8 cellular contexts compared by ENCODE assay signal in the genomic region with DNA sequence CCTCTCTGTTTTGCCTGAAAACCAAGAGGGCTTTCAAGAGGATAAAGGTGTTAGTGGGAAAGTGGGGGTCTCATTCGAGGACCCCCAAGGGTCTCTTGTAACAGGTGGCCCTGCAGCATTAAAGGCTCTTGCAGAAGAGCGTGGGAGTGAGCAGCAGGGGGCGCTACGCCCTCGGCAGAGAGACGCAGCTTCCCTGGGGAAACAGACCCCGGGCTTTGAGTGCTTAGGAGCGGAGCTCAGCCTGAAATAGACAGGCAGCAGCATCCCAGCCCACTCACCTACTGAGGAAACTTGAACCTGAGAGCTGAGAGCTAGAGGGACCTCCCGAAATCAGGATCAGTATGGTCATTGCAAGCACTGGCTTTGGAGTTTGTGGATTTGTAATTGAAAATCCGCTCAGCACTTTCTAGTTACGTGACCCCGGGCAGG. TPM values are rescaled to one million over a fixed set of nuclear protein-coding genes. Genes with fewer than 3 reads are reported as not detected.
DNase-seq lines count a peak whose midpoint lies in the region; ATAC-seq, FAIRE-seq and TF ChIP-seq lines count a peak whose summit lies in the region.

No MANE protein-coding gene starts in this region.

- H3K36me3 Mint-ChIP-seq in Caco-2 (ENCODE audit: insufficient read depth, unreplicated experiment) = no peaks in the 10 kb centered on the region
- H3K36me3 Mint-ChIP-seq in activated naive CD8-positive, alpha-beta T cell treated with anti-CD3 and anti-CD28 coated beads, Interleukin-2, amount 10 ng/mL, durations not matched to agents 7 days and 5 days = no peaks in the 10 kb centered on the region

- no peak for FAIRE-seq in small intestine (lab: Jason Lieb, UNC)

- H3K27ac Mint-ChIP-seq in Caco-2 (ENCODE audit: unreplicated experiment) = no peak overlapping the region
- no peak overlapping the region for H3K27ac Mint-ChIP-seq in activated naive CD8-positive, alpha-beta T cell treated with anti-CD3 and anti-CD28 coated beads, Interleukin-2, amount 10 ng/mL, durations not matched to agents 7 days and 5 days

- H3K4me3 ChIP-seq in Caco-2 (ENCODE audit: low read depth, low read length) = no peak overlapping the region
- no peak overlapping the region for H3K4me3 ChIP-seq in OCI-LY1 (ENCODE audit: low read depth, low read length, poor library complexity, severe bottlenecking)
- no peak overlapping the region for H3K4me3 ChIP-seq in hepatocyte
- no peak overlapping the region for H3K4me3 ChIP-seq in small intestine (ENCODE audit: low read depth in 1 of 2, low read length in 2 of 2)

- H3K4me1 ChIP-seq in Caco-2 (no peaks in the 10 kb centered on the region), OCI-LY1 (ENCODE audit: insufficient read depth, low read length, severe bottlenecking) (peaks cover 4% of the 10 kb centered on the region), hepatocyte (ENCODE audit: insufficient read depth) (peaks cover 3% of the 10 kb centered on the region), small intestine (ENCODE audit: control insufficient read depth in 2 of 2, insufficient read depth in 1 of 2, low read depth in 1 of 2, low read length in 1 of 2) (no peaks in the 10 kb centered on the region)

- no peak overlapping the region for H3K4me3 Mint-ChIP-seq in Caco-2 (ENCODE audit: unreplicated experiment)
- no peak overlapping the region for H3K4me3 Mint-ChIP-seq in activated naive CD8-positive, alpha-beta T cell treated with anti-CD3 and anti-CD28 coated beads, Interleukin-2, amount 10 ng/mL, durations not matched to agents 7 days and 5 days

- no peaks in the 10 kb centered on the region for H3K36me3 ChIP-seq in Caco-2 (ENCODE audit: control insufficient read depth, insufficient read depth, low read length)
- no peaks in the 10 kb centered on the region for H3K36me3 ChIP-seq in OCI-LY1 (ENCODE audit: insufficient read depth, low read length)
- no peaks in the 10 kb centered on the region for H3K36me3 ChIP-seq in hepatocyte (replicated peaks; ENCODE audit: insufficient read depth, low read depth)
- no peaks in the 10 kb centered on the region for H3K36me3 ChIP-seq in small intestine (ENCODE audit: control insufficient read depth in 2 of 2, insufficient read depth in 2 of 2, low read length in 2 of 2)

- CTCF ChIA-PET in Caco-2 (lab: Charles Lee) = interaction anchor here (0.6 to 1.5 kb wide), 6 partner anchors 10 to 741 kb away, joined by 3 to 8 read pairs (median 3); no protein-coding TSS in a partner anchor

- TF ChIP-seq CTCF in Caco-2 (IDR thresholded peaks at IDR 0.05; ENCODE audit: insufficient read depth in 1 of 2, low read depth in 1 of 2, low read length in 1 of 2, severe bottlenecking in 1 of 2, unreplicated experiment in 1 of 2) = peak; percentile 87 to 89
- TF ChIP-seq CTCF in OCI-LY1 (IDR thresholded peaks at IDR 0.05; ENCODE audit: low read length) = peak; percentile 96
- TF ChIP-seq CTCF in hepatocyte (IDR thresholded peaks at IDR 0.05; ENCODE audit: poor library complexity) = peak; percentile 96

- intact Hi-C loops in Caco-2 (cut with micrococcal nuclease; ENCODE audit: unreplicated experiment) = loop anchor here (5.0 to 10.0 kb wide), 3 partner anchors 44 to 1009 kb away; no protein-coding TSS in a partner anchor

- no peaks in the 10 kb centered on the region for H3K9me3 ChIP-seq in Caco-2
- peaks cover 8% of the 10 kb centered on the region for H3K9me3 ChIP-seq in OCI-LY1 (ENCODE audit: low read length)
- no peaks in the 10 kb centered on the region for H3K9me3 ChIP-seq in hepatocyte (ENCODE audit: low read depth)
- no peaks in the 10 kb centered on the region for H3K9me3 ChIP-seq in small intestine (ENCODE audit: control insufficient read depth, low read depth)

- no peaks in the 10 kb centered on the region for H3K4me1 Mint-ChIP-seq in Caco-2 (ENCODE audit: low read depth, unreplicated experiment)
- H3K4me1 Mint-ChIP-seq in activated naive CD8-positive, alpha-beta T cell treated with anti-CD3 and anti-CD28 coated beads, Interleukin-2, amount 10 ng/mL, durations not matched to agents 7 days and 5 days = peaks cover 3% of the 10 kb centered on the region

- peaks cover 2% of the 10 kb centered on the region for H3K27me3 Mint-ChIP-seq in Caco-2 (ENCODE audit: insufficient read depth, unreplicated experiment)
- H3K27me3 Mint-ChIP-seq in activated naive CD8-positive, alpha-beta T cell treated with anti-CD3 and anti-CD28 coated beads, Interleukin-2, amount 10 ng/mL, durations not matched to agents 7 days and 5 days = peaks cover 44% of the 10 kb centered on the region

- H3K27ac ChIP-seq in OCI-LY1 (ENCODE audit: low read depth, low read length, poor library complexity, severe bottlenecking) (no peak overlapping the region), hepatocyte (no peak overlapping the region), small intestine (ENCODE audit: low read depth in 1 of 2, low read length in 1 of 2) (no peak overlapping the region)

- POLR2A ChIA-PET in Caco-2 (lab: Charles Lee) = no interaction called here
- POLR2A ChIA-PET in activated naive CD8-positive, alpha-beta T cell treated with anti-CD3 and anti-CD28 coated beads, Interleukin-2, amount 10 ng/mL, durations not matched to agents 7 days and 5 days (lab: Charles Lee) = no interaction called here

- H3K9me3 Mint-ChIP-seq in Caco-2 (ENCODE audit: unreplicated experiment) = no peaks in the 10 kb centered on the region
- no peaks in the 10 kb centered on the region for H3K9me3 Mint-ChIP-seq in activated naive CD8-positive, alpha-beta T cell treated with anti-CD3 and anti-CD28 coated beads, Interleukin-2, amount 10 ng/mL, durations not matched to agents 7 days and 5 days

- no TSS peak for BruUV-seq in Caco-2 (replicated peaks; lab: Mats Ljungman, UMichigan)

- ATAC-seq in activated naive CD8-positive, alpha-beta T cell treated with anti-CD3 and anti-CD28 coated beads, Interleukin-2, amount 10 ng/mL, durations not matched to agents 7 days and 5 days (ENCODE audit: low read depth) = no peak
- ATAC-seq in HG03432 (IDR thresholded peaks at IDR 0.05; ENCODE audit: unreplicated experiment) = no peak
- ATAC-seq in HG03095 (IDR thresholded peaks at IDR 0.05; ENCODE audit: unreplicated experiment) = no peak

- H3F3A ChIP-seq in OCI-LY1 (ENCODE audit: insufficient read depth, low read length) = no peaks in the 10 kb centered on the region

- no peaks in the 10 kb centered on the region for H3K79me2 ChIP-seq in OCI-LY1 (ENCODE audit: insufficient read depth, low read length)
- H3K79me2 ChIP-seq in hepatocyte = no peaks in the 10 kb centered on the region

- H3K9me2 ChIP-seq in OCI-LY1 (ENCODE audit: low read depth, low read length) (no peaks in the 10 kb centered on the region), hepatocyte (replicated peaks; ENCODE audit: insufficient read depth) (no peaks in the 10 kb centered on the region)

- H3K4me2 ChIP-seq in OCI-LY1 (ENCODE audit: low read length) (no peak overlapping the region; the same call in 1 of the 2 replicates), hepatocyte (no peak overlapping the region)

- no peaks in the 10 kb centered on the region for H3K27me3 ChIP-seq in Caco-2 (replicated peaks; ENCODE audit: control insufficient read depth, insufficient read depth, low read length)
- peaks cover 14% of the 10 kb centered on the region for H3K27me3 ChIP-seq in OCI-LY1 (ENCODE audit: insufficient read depth, low read length)
- H3K27me3 ChIP-seq in hepatocyte = no peaks in the 10 kb centered on the region
- no peaks in the 10 kb centered on the region for H3K27me3 ChIP-seq in small intestine (ENCODE audit: control insufficient read depth in 2 of 2, insufficient read depth in 2 of 2, low read length in 2 of 2)

- H4K20me1 ChIP-seq in OCI-LY1 (ENCODE audit: insufficient read depth, low read length) (no peaks in the 10 kb centered on the region), hepatocyte (ENCODE audit: insufficient read depth, poor library complexity, severe bottlenecking) (no peaks in the 10 kb centered on the region)

- H2AFZ ChIP-seq in OCI-LY1 (ENCODE audit: low read length) = no peak overlapping the region
- H2AFZ ChIP-seq in hepatocyte = no peak overlapping the region

- no peak overlapping the region for H3K9ac ChIP-seq in OCI-LY1 (ENCODE audit: low read length)

- 26% methylated on average over 12 of the region's 12 CpGs for WGBS in hepatocyte (ENCODE audit: low lambda C conversion rate, missing lambda C conversion rate)
- WGBS in small intestine, 3 donors = 28 to 30% (median 28%) methylated on average over 12 of the region's 12 CpGs

- DNase-seq in Caco-2 (peak; percentile 60 to 71), HuH-7.5 (ENCODE audit: low spot score) (peak; percentile 80), hepatocyte (ENCODE audit: low spot score) (peak; percentile 85), small intestine (peak; percentile 31)
- DNase-seq in activated naive CD8-positive, alpha-beta T cell treated with anti-CD3 and anti-CD28 coated beads, Interleukin-2, amount 10 ng/mL, durations not matched to agents 7 days and 5 days = peak; percentile 70

RNA-seq across cellular contexts. Expression of gene RPLP1, which starts 25.7 kb away (rescaled TPM):
- total RNA-seq in Caco-2 (2022) (1,587 and 1,689 TPM in 2 replicates), hepatocyte (210 and 218 TPM in 2 replicates)
- total RNA-seq in activated naive CD8-positive, alpha-beta T cell treated with anti-CD3 and anti-CD28 coated beads, Interleukin-2, amount 10 ng/mL, durations not matched to agents 7 days and 5 days = 1,000 to 10,000 TPM; 1,785 to 1,910 TPM
- polyA plus RNA-seq in hepatocyte (803 and 884 TPM in 2 replicates), small intestine (1,000 to 10,000 TPM in 2 of 3 donors, 100 to 1,000 TPM in 1; 975 to 2,388 (median 1,802) TPM)

Comparison
In these comparisons a context has a peak if more than half of its experiments do, and no peak if none do; other contexts are left out.
1. DNase-seq: peak in every context shown above with its lines; median percentile 85 in hepatocyte; 80 in HuH-7.5; 70 in activated naive CD8-positive, alpha-beta T cell treated with anti-CD3 and anti-CD28 coated beads, Interleukin-2, amount 10 ng/mL, durations not matched to agents 7 days and 5 days; 66 in Caco-2; 31 in small intestine.